In the genomic region with DNA sequence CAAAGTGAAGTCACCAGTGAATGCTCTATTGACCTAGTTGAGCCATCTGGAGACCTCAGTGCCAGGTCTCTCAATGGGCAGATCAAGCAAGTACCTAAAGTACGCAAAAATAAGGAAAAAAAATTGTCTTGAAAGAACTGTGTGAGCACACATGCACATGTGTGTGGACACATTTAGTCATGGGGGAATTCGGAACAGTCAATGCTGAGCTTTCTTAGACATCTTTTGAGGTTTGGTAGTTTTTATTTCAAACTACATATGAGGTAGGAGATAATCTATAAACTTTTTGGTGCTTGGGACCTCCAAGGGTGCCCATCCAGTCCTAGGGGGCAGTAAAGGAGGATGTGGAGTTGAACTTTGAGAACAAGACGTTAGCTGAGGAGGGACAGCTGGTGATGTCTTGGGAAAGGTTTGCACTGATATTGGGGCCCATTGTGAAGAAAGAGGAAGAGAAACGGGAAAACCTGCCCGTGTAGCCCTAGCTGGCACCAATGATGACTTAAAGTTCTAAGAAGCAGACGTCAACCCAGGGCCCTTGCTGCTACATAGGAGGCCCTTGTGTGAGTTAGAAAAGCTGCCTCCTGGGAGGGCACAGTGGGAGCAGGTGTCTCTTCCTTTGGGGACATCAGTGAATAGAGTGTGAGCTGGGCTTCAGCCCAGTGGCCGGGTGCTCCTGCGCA, we compare ENCODE assay signal across 17 cellular contexts.
DNase-seq lines count a peak whose midpoint lies in the region; ATAC-seq, FAIRE-seq and TF ChIP-seq lines count a peak whose summit lies in the region.
"Had no signal": no experiment of that assay in that cellular context is flagged by ENCODE, and none has a peak within 500 bp of the region (broad histone marks: within the 10 kb centered on the region; RNA-seq: fewer than 3 reads in every experiment).

No MANE protein-coding gene starts in this region.

- in situ Hi-C loops in GM13977 (cut with MboI; ENCODE audit: low pct_unique_long_range_greater_than_20kb, low sequenced_read_pairs, unreplicated experiment): no loop called here

- ATAC-seq in GM21717 (IDR thresholded peaks at IDR 0.05; ENCODE audit: unreplicated experiment): peak; percentile 44

- DNase-seq in GM12891 (ENCODE audit: insufficient read length, low spot score) (no peak), islet precursor cell (peak; percentile 27), GM13977 (ENCODE audit: low spot score) (no peak), ureter (ENCODE audit: low spot score) (no peak), DMS114 treated with DMSO at 0.1 percent for 48 hours (lab: John Stamatoyannopoulos, UW; ENCODE audit: unreplicated experiment) (no peak)
- DNase-seq: C1 segment of cervical spinal cord; Calu3; CD4-positive, alpha-beta memory T cell; COR-L47; DMS153; DND-41; GM23248; H7; HCEC 1CT had no signal

- no peak for TF ChIP-seq CTCF in GM13977 (IDR thresholded peaks at IDR 0.05; ENCODE audit: extremely low read depth, insufficient read depth, missing control alignments)

- no peak for FAIRE-seq in GM12891 (lab: Jason Lieb, UNC)
- FAIRE-seq: G401.6, H1 had no signal

- no peak for TF ChIP-seq POLR2A in GM12891 (IDR thresholded peaks at IDR 0.05; ENCODE audit: low read depth, low read length)

TF ChIP-seq in GM12891, 5 proteins besides CTCF, POLR2A, EP300 and RAD21:
- TF ChIP-seq POU2F2 (IDR thresholded peaks at IDR 0.05; ENCODE audit: low read depth, low read length) (no peak), SPI1 (IDR thresholded peaks at IDR 0.05; ENCODE audit: low read depth, low read length) (peak; percentile 69)
TF ChIP-seq in GM12891: peak in this region for 1.
